ENCODE assay signal across 7 cellular contexts in genomic region chr11:22138264-22138663, GRCh38. TPM values are rescaled to one million over a fixed set of nuclear protein-coding genes. Genes with fewer than 3 reads are reported as not detected.
"Had no signal": no experiment of that assay in that cellular context is flagged by ENCODE, and none has a peak within 500 bp of the region (broad histone marks: within the 10 kb centered on the region; RNA-seq: fewer than 3 reads in every experiment).

No MANE protein-coding gene starts in this region.

- H3K4me1 Mint-ChIP-seq: IgD-negative memory B cell had no signal

- H3K36me3 Mint-ChIP-seq: IgD-negative memory B cell had no signal

- ATAC-seq: HepG2, K562 had no signal

- H3K27ac Mint-ChIP-seq: IgD-negative memory B cell had no signal

- H3K27me3 Mint-ChIP-seq: IgD-negative memory B cell had no signal

- H3K27ac ChIP-seq: HL-60 had no signal

- DNase-seq: IMR-90, KBM-7, KG1 had no signal

- H3K4me3 ChIP-seq: K562 had no signal

- H3K4me3 Mint-ChIP-seq: IgD-negative memory B cell had no signal

RNA-seq across cellular contexts. Expression of gene ANO5, which starts 54.6 kb away (rescaled TPM):
- polyA plus RNA-seq: IgD-negative memory B cell, IMR-90 had no signal
